Comparison of ENCODE assay signal across 8 cellular contexts in genomic region chr19:1478934-1479707, GRCh38. TPM values are rescaled to one million over a fixed set of nuclear protein-coding genes. Genes with fewer than 3 reads are reported as not detected.
A peak's percentile ranks its signal among the peaks of the same experiment; 100 is the strongest.
DNase-seq lines count a peak whose midpoint lies in the region; ATAC-seq and TF ChIP-seq lines count a peak whose summit lies in the region.

C19orf25 (minus strand) TSS chr19:1479215; CDS start chr19:1478903, 312 bp downstream.

- no peaks in the 10 kb centered on the region for H3K36me3 ChIP-seq in ACC112 (ENCODE audit: insufficient read depth, low read length)
- peaks cover 6% of the 10 kb centered on the region for H3K36me3 ChIP-seq in mammary epithelial cell (ENCODE audit: insufficient read depth, low read length)
- H3K36me3 ChIP-seq in smooth muscle cell (ENCODE audit: low read depth): no peaks in the 10 kb centered on the region

- peak within 1 kb of the TSS; percentile 93 to 98 (median 94) for H3K27ac Mint-ChIP-seq in immature natural killer cell

- H3K27me3 Mint-ChIP-seq in immature natural killer cell (ENCODE audit: low read depth in 3 of 3): peaks cover 3 to 8% (median 8%) of the 10 kb centered on the region in 3 donors

- no peaks in the 10 kb centered on the region for H3K9me3 ChIP-seq in mammary epithelial cell (replicated peaks; ENCODE audit: insufficient read depth, low read length)
- H3K9me3 ChIP-seq in smooth muscle cell (replicated peaks; ENCODE audit: low read depth): no peaks in the 10 kb centered on the region

- peaks cover 4% of the 10 kb centered on the region for H4K20me1 ChIP-seq in mammary epithelial cell (ENCODE audit: insufficient read depth, low read length)
- H4K20me1 ChIP-seq in smooth muscle cell (ENCODE audit: low read depth): peaks cover 45% of the 10 kb centered on the region

- 6% methylated on average over 21 of the region's 71 CpGs for whole genome bisulfite sequencing in mammary epithelial cell (ENCODE audit: low coverage, missing lambda C conversion rate)
- WGBS in smooth muscle cell (ENCODE audit: low lambda C conversion rate): 2% methylated on average over 57 of the region's 71 CpGs

- H3K4me3 ChIP-seq in ACC112 (ENCODE audit: low read depth, low read length) (peak within 1 kb of the TSS; percentile 86), WI38 (ENCODE audit: low read depth, low read length) (peak within 1 kb of the TSS; percentile 86), mammary epithelial cell (replicated peaks in 1 of 3; ENCODE audit: insufficient read depth in 1 of 3, low read depth in 2 of 3, low read length in 3 of 3) (peak within 1 kb of the TSS; percentile 88 to 92 (median 91)), smooth muscle cell (peak within 1 kb of the TSS; percentile 81)

- CTCF ChIA-PET in mammary epithelial cell (lab: Charles Lee; ENCODE audit: low non-redundant PET): no interaction called here

- dilution Hi-C loops in mammary epithelial cell (cut with HindIII; ENCODE audit: low sequenced_read_pairs): loop anchor here (10.0 kb wide), 2 partner anchors 104 to 126 kb away; partner anchors contain the start of gene UQCR11

- H3K27me3 ChIP-seq in ACC112 (ENCODE audit: insufficient read depth, low read length) (no peaks in the 10 kb centered on the region), mammary epithelial cell (ENCODE audit: insufficient read depth, low read length) (no peaks in the 10 kb centered on the region), smooth muscle cell (ENCODE audit: low read depth) (no peaks in the 10 kb centered on the region)

- H3K4me3 Mint-ChIP-seq in immature natural killer cell: peak within 1 kb of the TSS; percentile 96 to 98 (median 97)

- TF ChIP-seq CTCF in WI38 (IDR thresholded peaks at IDR 0.05; ENCODE audit: low read depth, low read length) (no peak), mammary epithelial cell (conservative IDR thresholded peaks at IDR 0.05 in 1 of 2, IDR thresholded peaks at IDR 0.05 in 1 of 2; ENCODE audit: extremely low read depth in 1 of 2, insufficient read depth in 1 of 2, low read depth in 1 of 2, low read length in 2 of 2) (no peak), smooth muscle cell (IDR thresholded peaks at IDR 0.05; ENCODE audit: borderline replicate concordance, insufficient read depth, poor library complexity, severe bottlenecking) (no peak)

- no peaks in the 10 kb centered on the region for H3F3A ChIP-seq in smooth muscle cell (ENCODE audit: low read depth)

- H3K9ac ChIP-seq in mammary epithelial cell (ENCODE audit: insufficient read depth, low read length) (peak within 1 kb of the TSS; percentile 55), smooth muscle cell (ENCODE audit: low read depth) (peak within 1 kb of the TSS; percentile 61)

- intact Hi-C loops in mammary epithelial cell (cut with micrococcal nuclease): loop anchor here (1.0 kb wide), 1 partner anchor 11 kb away; the partner anchor contains the start of gene PCSK4

- H3K27ac ChIP-seq in ACC112 (ENCODE audit: low read depth, low read length): no peak within 1 kb of the TSS
- peak within 1 kb of the TSS; percentile 43 for H3K27ac ChIP-seq in mammary epithelial cell (ENCODE audit: insufficient read depth, low read depth, low read length)
- peak within 1 kb of the TSS; percentile 11 for H3K27ac ChIP-seq in smooth muscle cell (ENCODE audit: low read depth)

- ATAC-seq in GM18870 (IDR thresholded peaks at IDR 0.05; ENCODE audit: unreplicated experiment) (peak; percentile 66), HG03135 (IDR thresholded peaks at IDR 0.05; ENCODE audit: unreplicated experiment) (peak; percentile 87)

- peaks cover 9 to 20% of the 10 kb centered on the region in 2 donors for H3K4me1 Mint-ChIP-seq in immature natural killer cell

- H2AFZ ChIP-seq in ACC112 (ENCODE audit: low read length, unreplicated experiment) (peak within 1 kb of the TSS; percentile 99), mammary epithelial cell (ENCODE audit: low read depth, low read length) (peak within 1 kb of the TSS; percentile 94), smooth muscle cell (ENCODE audit: low read depth) (peak within 1 kb of the TSS; percentile 98)

- DNase-seq in NCI-H226: peak; percentile 93
- peak; percentile 91 for DNase-seq in mammary epithelial cell
- DNase-seq in immature natural killer cell: peak; percentile 88 to 90 (median 89)
- DNase-seq in smooth muscle cell (lab: John Stamatoyannopoulos, UW; ENCODE audit: unreplicated experiment): peak; percentile 55

- in situ Hi-C loops in mammary epithelial cell (cut with MboI; ENCODE audit: low sequenced_read_pairs in 2 of 2): no loop called here

- peaks cover 0 to 9% (median 0%) of the 10 kb centered on the region in 3 donors for H3K36me3 Mint-ChIP-seq in immature natural killer cell

- H3K4me2 ChIP-seq in mammary epithelial cell (ENCODE audit: insufficient read depth, low read depth, low read length) (peak within 1 kb of the TSS; percentile 75), smooth muscle cell (peak within 1 kb of the TSS; percentile 98)

- peaks cover 14% of the 10 kb centered on the region for H3K79me2 ChIP-seq in ACC112 (ENCODE audit: control insufficient read depth, insufficient read depth, low read length, unreplicated experiment)
- H3K79me2 ChIP-seq in mammary epithelial cell (ENCODE audit: insufficient read depth, low read length): peaks cover 34% of the 10 kb centered on the region
- H3K79me2 ChIP-seq in smooth muscle cell (ENCODE audit: low read depth): peaks cover 19% of the 10 kb centered on the region

- H3K4me1 ChIP-seq in ACC112 (ENCODE audit: control insufficient read depth, insufficient read depth, low read length, unreplicated experiment) (no peaks in the 10 kb centered on the region), mammary epithelial cell (ENCODE audit: insufficient read depth, low read length) (peaks cover 3% of the 10 kb centered on the region), smooth muscle cell (ENCODE audit: low read depth) (no peaks in the 10 kb centered on the region)

- BruUV-seq in mammary epithelial cell (replicated peaks; lab: Mats Ljungman, UMichigan): no TSS peak

- H3K9me3 Mint-ChIP-seq in immature natural killer cell: peaks cover 0 to 2% (median 0%) of the 10 kb centered on the region in 6 donors

RNA-seq across cellular contexts. Expression of gene C19orf25, which starts in this region (rescaled TPM):
- total RNA-seq in mammary epithelial cell (10 to 100 TPM; 25.8 to 41.9 TPM), smooth muscle cell (10.0 and 15.2 TPM in 2 replicates)
- polyA plus RNA-seq in mammary epithelial cell (22.2 TPM), immature natural killer cell (10 to 100 TPM; 57.4 to 61.6 (median 61.2) TPM), smooth muscle cell (27.9 and 42.2 TPM in 2 replicates)
- polyA minus RNA-seq in mammary epithelial cell: 9.1 TPM
